Comparison of ENCODE assay signal across 7 cellular contexts in genomic region chr11:41201156-41201555, GRCh38.
DNase-seq lines count a peak whose midpoint lies in the region; ATAC-seq and TF ChIP-seq lines count a peak whose summit lies in the region.

No MANE protein-coding gene starts in this region.

- no peak overlapping the region for H3K9ac ChIP-seq in NT2/D1 (ENCODE audit: insufficient read length, low read depth)

- H3K4me3 Mint-ChIP-seq in CD14-positive monocyte, result no peak overlapping the region

- TF ChIP-seq CTCF in GM10248 (IDR thresholded peaks at IDR 0.05; ENCODE audit: control extremely low read depth, extremely low read depth, low read depth, missing control alignments) (peak; percentile 43), CD14-positive monocyte (IDR thresholded peaks at IDR 0.05) (no peak)

- H3K36me3 Mint-ChIP-seq in CD14-positive monocyte, result no peaks in the 10 kb centered on the region

- no peak for DNase-seq in GM10248 (ENCODE audit: extremely low spot score)
- DNase-seq in NT2/D1 (ENCODE audit: low read depth, low spot score), result peak; percentile 71
- DNase-seq in fibroblast of peridontal ligament (ENCODE audit: extremely low read depth), result peak; percentile 4
- no peak for DNase-seq in CD14-positive monocyte (ENCODE audit: low spot score)
- no peak for DNase-seq in NCI-H1694 treated with DMSO at 0.1 percent for 48 hours (lab: John Stamatoyannopoulos, UW)

- intact Hi-C loops in CD14-positive monocyte (cut with micrococcal nuclease), result no loop called here

- H3K4me3 ChIP-seq in NT2/D1 (ENCODE audit: insufficient read length, low read depth), result no peak overlapping the region

- no peaks in the 10 kb centered on the region for H3K4me1 Mint-ChIP-seq in CD14-positive monocyte

- no peaks in the 10 kb centered on the region for H3K27me3 ChIP-seq in NT2/D1 (ENCODE audit: insufficient read depth, insufficient read length)

- ATAC-seq in HG02623 (IDR thresholded peaks at IDR 0.05; ENCODE audit: unreplicated experiment), result peak; percentile 53
- ATAC-seq in GM19328 (IDR thresholded peaks at IDR 0.05; ENCODE audit: unreplicated experiment), result no peak

- CTCF ChIA-PET in GM10248 (lab: Yijun Ruan, JAX), result interaction anchor here (1.0 to 1.6 kb wide), 5 partner anchors 11 to 894 kb away, joined by 3 to 9 read pairs (median 4); no protein-coding TSS in a partner anchor

- POLR2A ChIA-PET in GM10248 (lab: Yijun Ruan, JAX), result no interaction called here

- H3K27ac Mint-ChIP-seq in CD14-positive monocyte, result no peak overlapping the region

- no peaks in the 10 kb centered on the region for H3K9me3 ChIP-seq in NT2/D1 (ENCODE audit: insufficient read depth, low read length)

- no peaks in the 10 kb centered on the region for H3K9me3 Mint-ChIP-seq in CD14-positive monocyte

- peaks cover 0 to 2% (median 2%) of the 10 kb centered on the region in 3 donors for H3K27me3 Mint-ChIP-seq in CD14-positive monocyte (ENCODE audit: low read depth in 3 of 3)

- no peaks in the 10 kb centered on the region for H3K36me3 ChIP-seq in NT2/D1 (ENCODE audit: insufficient read depth, insufficient read length, low read length)

- no peaks in the 10 kb centered on the region for H3K4me1 ChIP-seq in NT2/D1 (ENCODE audit: insufficient read depth, insufficient read length)

Comparison
In these comparisons a context has a peak if more than half of its experiments do, and no peak if none do; other contexts are left out.
1. DNase-seq: peak in NT2/D1 (single experiment) and fibroblast of peridontal ligament (single experiment); none in GM10248 (single experiment), CD14-positive monocyte (single experiment) and NCI-H1694 treated with DMSO at 0.1 percent for 48 hours (single experiment).